Comparison of ENCODE assay signal across 8 cellular contexts in genomic region chr2:127701193-127701650, GRCh38. TPM values are rescaled to one million over a fixed set of nuclear protein-coding genes. Genes with fewer than 3 reads are reported as not detected.
DNase-seq lines count a peak whose midpoint lies in the region; ATAC-seq and TF ChIP-seq lines count a peak whose summit lies in the region.

SFT2D3 (plus strand) TSS chr2:127701497; CDS start chr2:127701529, 32 bp downstream.

- peaks cover 19% of the 10 kb centered on the region for H3K36me3 Mint-ChIP-seq in activated T-cell treated with anti-CD3 and anti-CD28 coated beads, Interleukin-2, amount 50 U/mL, for 4 hours (ENCODE audit: insufficient read depth)

- BruUV-seq in PC-9 (replicated peaks; lab: Mats Ljungman, UMichigan) = no TSS peak

- H3K4me3 ChIP-seq in PC-9 (peak within 1 kb of the TSS; percentile 66), esophagus muscularis mucosa (peak within 1 kb of the TSS; percentile 79 to 95 (median 82))

- H3K4me3 Mint-ChIP-seq in activated T-cell treated with anti-CD3 and anti-CD28 coated beads, Interleukin-2, amount 50 U/mL, for 4 hours = peak within 1 kb of the TSS; percentile 92

- H3K79me2 ChIP-seq in PC-9 (ENCODE audit: low read depth) = peaks cover 28% of the 10 kb centered on the region

- CTCF ChIA-PET in PC-9 (lab: Charles Lee) = no interaction called here

- intact Hi-C loops in PC-9 (cut with micrococcal nuclease; ENCODE audit: unreplicated experiment) (loop anchor here (1.0 to 5.0 kb wide), 6 partner anchors 52 to 474 kb away; partner anchors contain the start of genes IWS1, POLR2D, UGGT1 and WDR33), esophagus muscularis mucosa (cut with DNase I) (loop anchor here (5.0 kb wide), 1 partner anchor 106 kb away; no protein-coding TSS in a partner anchor)

- peak; percentile 60 for ATAC-seq in GM21786 (IDR thresholded peaks at IDR 0.05; ENCODE audit: unreplicated experiment)
- ATAC-seq in activated T-cell treated with anti-CD3 and anti-CD28 coated beads, Interleukin-2, amount 50 U/mL, for 4 hours = peak; percentile 82 to 86

- DNase-seq in DMS79 treated with DMSO at 0.1 percent for 48 hours (lab: John Stamatoyannopoulos, UW) = peak; percentile 90
- DNase-seq in KG1 (lab: John Stamatoyannopoulos, UW) = peak; percentile 57
- DNase-seq in PC-9 = peak; percentile 89 to 93
- peak; percentile 86 for DNase-seq in activated T-cell treated with anti-CD3 and anti-CD28 coated beads, Interleukin-2, amount 50 U/mL, for 4 hours
- peak; percentile 98 for DNase-seq in esophagus muscularis mucosa (ENCODE audit: extremely low spot score)
- peak; percentile 92 for DNase-seq in myocyte (ENCODE audit: low read depth)
- DNase-seq in stimulated activated CD8-positive, alpha-beta memory T cell treated with anti-CD3 and anti-CD28 coated beads, Interleukin-7, amount 100 ng/mL, for 24 hours (ENCODE audit: low read depth) = peak; percentile 78

- H3K4me1 ChIP-seq in PC-9 (replicated peaks; ENCODE audit: insufficient read depth) = peaks cover 32% of the 10 kb centered on the region
- H3K4me1 ChIP-seq in esophagus muscularis mucosa = peaks cover 36 to 47% (median 42%) of the 10 kb centered on the region in 4 donors

- no peak for TF ChIP-seq EP300 in esophagus muscularis mucosa (IDR thresholded peaks at IDR 0.05)

- POLR2A ChIA-PET in PC-9 (lab: Charles Lee; ENCODE audit: unreplicated experiment) = interaction anchor here (0.7 kb wide), 1 partner anchor 193 kb away, joined by 4 read pairs; no protein-coding TSS in a partner anchor

- no peak for TF ChIP-seq CTCF in PC-9 (conservative IDR thresholded peaks at IDR 0.05)
- peak in 1 of 3 experiments; percentile 9 for TF ChIP-seq CTCF in esophagus muscularis mucosa (IDR thresholded peaks at IDR 0.05)

- H4K20me1 ChIP-seq in PC-9 (ENCODE audit: insufficient read depth) = peaks cover 19% of the 10 kb centered on the region; the same call in 1 of the 2 replicates

- peak within 1 kb of the TSS; percentile 89 for H3K4me2 ChIP-seq in PC-9

- peaks cover 37% of the 10 kb centered on the region for H3F3A ChIP-seq in PC-9 (ENCODE audit: insufficient read depth, low read depth)

- H3K9me2 ChIP-seq in PC-9 (ENCODE audit: insufficient read depth) = no peaks in the 10 kb centered on the region

- H3K9me3 Mint-ChIP-seq in activated T-cell treated with anti-CD3 and anti-CD28 coated beads, Interleukin-2, amount 50 U/mL, for 4 hours = no peaks in the 10 kb centered on the region

- H3K27ac ChIP-seq in PC-9 (peak within 1 kb of the TSS; percentile 94), esophagus muscularis mucosa (replicated peaks in 1 of 4) (peak within 1 kb of the TSS; percentile 91 to 98 (median 97))

- H3K27me3 Mint-ChIP-seq in activated T-cell treated with anti-CD3 and anti-CD28 coated beads, Interleukin-2, amount 50 U/mL, for 4 hours (ENCODE audit: low read depth) = peaks cover 2% of the 10 kb centered on the region

- no peaks in the 10 kb centered on the region for H3K27me3 ChIP-seq in PC-9 (ENCODE audit: insufficient read depth, low read depth)
- H3K27me3 ChIP-seq in esophagus muscularis mucosa = no peaks in the 10 kb centered on the region

- H3K4me1 Mint-ChIP-seq in activated T-cell treated with anti-CD3 and anti-CD28 coated beads, Interleukin-2, amount 50 U/mL, for 4 hours (ENCODE audit: low read depth) = peaks cover 38% of the 10 kb centered on the region

- peak; percentile 57 for TF ChIP-seq POLR2A in esophagus muscularis mucosa (IDR thresholded peaks at IDR 0.05; ENCODE audit: low read depth)

- WGBS in esophagus muscularis mucosa = 1% methylated on average over 15 of the region's 44 CpGs

- H3K9me3 ChIP-seq in PC-9 (ENCODE audit: insufficient read depth, low read depth) (no peaks in the 10 kb centered on the region), esophagus muscularis mucosa (no peaks in the 10 kb centered on the region)

- peaks cover 19% of the 10 kb centered on the region for H3K36me3 ChIP-seq in PC-9 (ENCODE audit: low read depth)
- H3K36me3 ChIP-seq in esophagus muscularis mucosa = peaks cover 0 to 12% (median 6%) of the 10 kb centered on the region in 4 donors

- H2AFZ ChIP-seq in PC-9 = peak within 1 kb of the TSS; percentile 76

RNA-seq across cellular contexts. Expression of gene SFT2D3, which starts in this region (rescaled TPM):
- total RNA-seq in PC-9 (2021) = 7.3 and 8.4 TPM in 2 replicates
- 1 to 10 TPM; 6.4 TPM for total RNA-seq in activated T-cell treated with anti-CD3 and anti-CD28 coated beads, Interleukin-2, amount 50 U/mL, for 4 hours
- total RNA-seq in esophagus muscularis mucosa = 10 to 100 TPM in 1 of 4 donors, 1 to 10 TPM in 3; 5.8 to 11.8 (median 9.4) TPM
- total RNA-seq in myocyte = 8.3 and 10.5 TPM in 2 replicates
- not detected for polyA plus RNA-seq in myocyte (2012)

Comparison
In these comparisons a context has a peak if more than half of its experiments do, and no peak if none do; other contexts are left out.
1. Peak in every context shown above with its lines: DNase-seq, ATAC-seq, H3K4me3 ChIP-seq and H3K27ac ChIP-seq.